Comparison of ENCODE assay signal across 16 cellular contexts in genomic region chr16:72905581-72905980, GRCh38.
DNase-seq lines count a peak whose midpoint lies in the region; ATAC-seq and TF ChIP-seq lines count a peak whose summit lies in the region.
"Had no signal": no experiment of that assay in that cellular context is flagged by ENCODE, and none has a peak within 500 bp of the region (broad histone marks: within the 10 kb centered on the region; RNA-seq: fewer than 3 reads in every experiment).

No MANE protein-coding gene starts in this region.

- H3K27me3 ChIP-seq in mammary epithelial cell (ENCODE audit: insufficient read depth, low read length): no peaks in the 10 kb centered on the region
- H3K27me3 ChIP-seq in prostate gland (replicated peaks; ENCODE audit: insufficient read depth): no peaks in the 10 kb centered on the region
- H3K27me3 ChIP-seq: heart left ventricle had no signal

- CTCF ChIA-PET in mammary epithelial cell (lab: Charles Lee; ENCODE audit: low non-redundant PET): no interaction called here

- H3K36me3 ChIP-seq in mammary epithelial cell (ENCODE audit: insufficient read depth, low read length) (no peaks in the 10 kb centered on the region), prostate gland (no peaks in the 10 kb centered on the region)
- H3K36me3 ChIP-seq: HAP-1 had no signal

- BruUV-seq in mammary epithelial cell (replicated peaks; lab: Mats Ljungman, UMichigan): no TSS peak

- no peaks in the 10 kb centered on the region for H4K20me1 ChIP-seq in mammary epithelial cell (ENCODE audit: insufficient read depth, low read length)

- peaks cover 9% of the 10 kb centered on the region for H3K4me1 ChIP-seq in mammary epithelial cell (ENCODE audit: insufficient read depth, low read length)
- H3K4me1 ChIP-seq in prostate gland (replicated peaks): no peaks in the 10 kb centered on the region
- H3K4me1 ChIP-seq: parathyroid adenoma had no signal

- DNase-seq in AG08396 (ENCODE audit: low spot score) (peak; percentile 18), LHCN-M2 (ENCODE audit: low read depth) (peak; percentile 57), mammary epithelial cell (peak; percentile 67), kidney tubule cell (ENCODE audit: low spot score) (peak; percentile 86), prostate gland (ENCODE audit: low spot score) (no peak), T-helper 9 cell (no peak), G401 (ENCODE audit: low spot score) (no peak)
- DNase-seq: activated T-cell treated with anti-CD3 and anti-CD28 coated beads, Interleukin-2, amount 50 U/mL, for 24 hours; heart left ventricle; KG1; left cardiac atrium; NCI-H1417 treated with DMSO at 0.1 percent for 48 hours had no signal

- H3K79me2 ChIP-seq in mammary epithelial cell (ENCODE audit: insufficient read depth, low read length): no peaks in the 10 kb centered on the region

- 48% methylated on average over 4 of the region's 4 CpGs for WGBS in mammary epithelial cell (ENCODE audit: low coverage, missing lambda C conversion rate)
- WGBS in prostate gland: 63% methylated on average over 4 of the region's 4 CpGs

- H3K4me3 ChIP-seq in mammary epithelial cell (replicated peaks in 1 of 3; ENCODE audit: insufficient read depth in 1 of 3, low read depth in 2 of 3, low read length in 3 of 3): no peak overlapping the region
- H3K4me3 ChIP-seq in prostate gland: no peak overlapping the region
- H3K4me3 ChIP-seq: coronary artery, HAP-1, heart left ventricle had no signal

- in situ Hi-C loops in mammary epithelial cell (cut with MboI; ENCODE audit: low sequenced_read_pairs in 2 of 2) (no loop called here), G401 (cut with HindIII; ENCODE audit: low sequenced_read_pairs) (no loop called here)

- no peak for TF ChIP-seq POLR2A in prostate gland (IDR thresholded peaks at IDR 0.05)

- H3K9me3 ChIP-seq in mammary epithelial cell (replicated peaks; ENCODE audit: insufficient read depth, low read length) (no peaks in the 10 kb centered on the region), prostate gland (no peaks in the 10 kb centered on the region)
- H3K9me3 ChIP-seq: HAP-1, heart left ventricle had no signal

- H2AFZ ChIP-seq in mammary epithelial cell (ENCODE audit: low read depth, low read length): peak overlapping the region; percentile 14
- H2AFZ ChIP-seq: parathyroid adenoma had no signal

- H3K27ac ChIP-seq in mammary epithelial cell (ENCODE audit: insufficient read depth, low read depth, low read length) (no peak overlapping the region), prostate gland (peak overlapping the region in 1 of 2 donors; percentile 34)
- H3K27ac ChIP-seq: coronary artery, heart left ventricle, parathyroid adenoma had no signal

- intact Hi-C loops in mammary epithelial cell (cut with micrococcal nuclease) (no loop called here), prostate gland (cut with DNase I) (no loop called here)

- H3K4me2 ChIP-seq in mammary epithelial cell (ENCODE audit: insufficient read depth, low read depth, low read length): no peak overlapping the region

- ATAC-seq in GM21529 (IDR thresholded peaks at IDR 0.05; ENCODE audit: unreplicated experiment): no peak
- ATAC-seq: left cardiac atrium had no signal

- no peak for TF ChIP-seq CTCF in mammary epithelial cell (conservative IDR thresholded peaks at IDR 0.05 in 1 of 2, IDR thresholded peaks at IDR 0.05 in 1 of 2; ENCODE audit: extremely low read depth in 1 of 2, insufficient read depth in 1 of 2, low read depth in 1 of 2, low read length in 2 of 2)
- TF ChIP-seq CTCF in prostate gland (IDR thresholded peaks at IDR 0.05): no peak

- no peak overlapping the region for H3K9ac ChIP-seq in mammary epithelial cell (ENCODE audit: insufficient read depth, low read length)
- H3K9ac ChIP-seq: parathyroid adenoma had no signal

- dilution Hi-C loops in mammary epithelial cell (cut with HindIII; ENCODE audit: low sequenced_read_pairs): no loop called here

Comparison
In these comparisons a context has a peak if more than half of its experiments do, and no peak if none do; other contexts are left out.
1. DNase-seq: peak in AG08396 (single experiment), LHCN-M2 (single experiment), mammary epithelial cell (single experiment) and kidney tubule cell (single experiment); none in prostate gland (single experiment), T-helper 9 cell (single experiment) and G401 (single experiment).